Comparison of ENCODE assay signal across 10 cellular contexts in the genomic region with DNA sequence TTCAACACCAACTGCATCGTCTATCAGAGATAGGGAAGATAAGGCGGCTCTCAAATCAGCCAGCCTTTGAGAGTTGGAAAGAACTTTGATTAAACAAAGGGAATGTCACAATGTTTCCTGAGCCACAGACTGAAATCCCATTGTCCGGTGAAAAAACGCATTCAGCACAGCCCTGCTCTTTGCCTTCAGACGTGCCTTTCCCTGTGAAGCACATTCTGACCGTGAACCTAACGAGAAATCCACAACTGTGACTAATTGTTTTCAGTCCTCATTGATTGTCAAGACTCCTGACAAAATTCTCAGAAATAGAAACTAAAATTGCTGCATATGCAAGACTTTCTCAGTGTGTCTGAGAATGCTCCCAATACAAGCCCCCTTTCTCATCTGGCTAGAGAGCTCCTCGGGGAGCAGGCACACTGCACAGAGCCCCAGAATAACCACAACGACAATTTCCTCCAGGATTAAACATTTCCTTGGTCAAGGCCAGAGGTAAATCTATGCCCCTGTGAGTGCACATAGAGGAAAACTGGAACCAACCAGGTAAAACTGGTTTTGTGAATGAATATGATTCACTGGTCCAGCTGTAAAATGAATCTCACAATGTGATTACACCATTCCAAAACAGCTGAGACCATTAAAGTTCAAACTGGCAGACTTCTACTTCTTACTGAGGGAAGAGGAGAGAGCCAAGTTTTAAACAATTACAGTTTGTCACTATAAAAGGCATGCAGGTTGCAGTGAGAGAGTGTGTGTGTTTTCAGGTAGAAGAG.
DNase-seq lines count a peak whose midpoint lies in the region; ATAC-seq and TF ChIP-seq lines count a peak whose summit lies in the region.
"Had no signal": no experiment of that assay in that cellular context is flagged by ENCODE, and none has a peak within 500 bp of the region (broad histone marks: within the 10 kb centered on the region; RNA-seq: fewer than 3 reads in every experiment).

No MANE protein-coding gene starts in this region.

- no peaks in the 10 kb centered on the region for H3K79me1 ChIP-seq in mesendoderm (ENCODE audit: low read length)

- H2BK5ac ChIP-seq in mesendoderm (ENCODE audit: low read length), result no peak overlapping the region

- DNase-seq in Right ventricle myocardium inferior (ENCODE audit: missing footprints), result no peak
- no peak for DNase-seq in cardiac septum (ENCODE audit: low spot score)
- DNase-seq in dermis blood vessel endothelial cell, result peak; percentile 3
- peak; percentile 34 for DNase-seq in mesendoderm
- no peak for DNase-seq in upper lobe of right lung
- DNase-seq in stimulated activated CD4-positive, alpha-beta T cell treated with anti-CD3 and anti-CD28 coated beads, Interleukin-4, amount 100 ng/mL, for 4 hours, result no peak
- DNase-seq: nephron progenitor cell, T-helper 17 cell had no signal

- H3K4me2 ChIP-seq in mesendoderm (ENCODE audit: low read length), result no peak overlapping the region

- H3K4me3 ChIP-seq in mesendoderm (ENCODE audit: low read length), result no peak overlapping the region
- no peak overlapping the region for H3K4me3 ChIP-seq in upper lobe of right lung

- no peak overlapping the region for H3K9ac ChIP-seq in mesendoderm (ENCODE audit: low read length)

- H3K56ac ChIP-seq in mesendoderm (ENCODE audit: low read length), result no peak overlapping the region

- no peak overlapping the region for H4K5ac ChIP-seq in mesendoderm (ENCODE audit: low read length)

- peak overlapping the region; percentile 31 for H3K18ac ChIP-seq in mesendoderm (ENCODE audit: low read length)

- no peak overlapping the region for H3K23ac ChIP-seq in mesendoderm (ENCODE audit: low read length)

- H3K79me2 ChIP-seq in mesendoderm (ENCODE audit: control insufficient read depth, insufficient read depth, low read length), result no peaks in the 10 kb centered on the region

- H3K4ac ChIP-seq in mesendoderm (ENCODE audit: low read depth, low read length), result no peak overlapping the region

- H3K9me3 ChIP-seq in upper lobe of right lung, result no peaks in the 10 kb centered on the region

- no peak overlapping the region for H3K27ac ChIP-seq in mesendoderm (ENCODE audit: low read depth, low read length)
- peak overlapping the region; percentile 37 for H3K27ac ChIP-seq in upper lobe of right lung

- intact Hi-C loops in Right ventricle myocardium inferior (cut with DNase I), result no loop called here
- intact Hi-C loops in cardiac septum (cut with DNase I), result loop anchor here (2.0 to 5.0 kb wide), 2 partner anchors 15 to 63 kb away; no protein-coding TSS in a partner anchor
- intact Hi-C loops in upper lobe of right lung (cut with DNase I), result no loop called here

- no peak overlapping the region for H4K8ac ChIP-seq in mesendoderm (ENCODE audit: low read depth, low read length)

- no peaks in the 10 kb centered on the region for H3K27me3 ChIP-seq in mesendoderm (ENCODE audit: insufficient read depth, low read length, poor library complexity)
- H3K27me3 ChIP-seq in upper lobe of right lung, result no peaks in the 10 kb centered on the region

- H2BK15ac ChIP-seq in mesendoderm (replicated peaks; ENCODE audit: low read depth), result no peak overlapping the region

- WGBS in mesendoderm (ENCODE audit: extremely low coverage, insufficient coverage, low lambda C conversion rate), result no CpG with 5 or more reads among the region's 9 CpGs

- H2BK120ac ChIP-seq in mesendoderm (ENCODE audit: low read depth, low read length), result no peak overlapping the region

- H3K36me3 ChIP-seq in mesendoderm (ENCODE audit: control insufficient read depth, insufficient read depth, low read length), result no peaks in the 10 kb centered on the region
- H3K36me3 ChIP-seq in upper lobe of right lung, result no peaks in the 10 kb centered on the region

- ATAC-seq in Right ventricle myocardium inferior, result peak; percentile 45
- ATAC-seq in upper lobe of right lung, result peak; percentile 26
- ATAC-seq in HG03045 (IDR thresholded peaks at IDR 0.05; ENCODE audit: unreplicated experiment), result no peak
- ATAC-seq in GM19324 (IDR thresholded peaks at IDR 0.05; ENCODE audit: low FRiP score, unreplicated experiment), result no peak
- ATAC-seq: T-helper 17 cell had no signal

- no peak overlapping the region for H2AK5ac ChIP-seq in mesendoderm (ENCODE audit: low read length)

- H3K4me1 ChIP-seq in mesendoderm (ENCODE audit: control insufficient read depth, low read depth, low read length) (peaks cover 4% of the 10 kb centered on the region), upper lobe of right lung (peaks cover 16% of the 10 kb centered on the region)

- TF ChIP-seq CTCF in upper lobe of right lung (IDR thresholded peaks at IDR 0.05), result no peak

Comparison
In these comparisons a context has a peak if more than half of its experiments do, and no peak if none do; other contexts are left out.
1. ATAC-seq: peak in Right ventricle myocardium inferior (single experiment) and upper lobe of right lung (single experiment); none in HG03045 (single experiment) and GM19324 (single experiment).
2. DNase-seq: peak in dermis blood vessel endothelial cell (single experiment) and mesendoderm (single experiment); none in Right ventricle myocardium inferior (single experiment), cardiac septum (single experiment), upper lobe of right lung (single experiment) and stimulated activated CD4-positive, alpha-beta T cell treated with anti-CD3 and anti-CD28 coated beads, Interleukin-4, amount 100 ng/mL, for 4 hours (0 of 2).